20 cellular contexts compared by ENCODE assay signal in genomic region chr1:22741118-22741517, GRCh38. TPM values are rescaled to one million over a fixed set of nuclear protein-coding genes. Genes with fewer than 3 reads are reported as not detected.
"Had no signal": no experiment of that assay in that cellular context is flagged by ENCODE, and none has a peak within 500 bp of the region (broad histone marks: within the 10 kb centered on the region; RNA-seq: fewer than 3 reads in every experiment).

No MANE protein-coding gene starts in this region.

- H3K4me1 ChIP-seq: sigmoid colon had no signal

- H3K4me1 Mint-ChIP-seq: activated CD4-positive, alpha-beta T cell treated with anti-CD3 and anti-CD28 coated beads, Interleukin-2, amount 10 ng/mL, durations not matched to agents 24 days and 14 days had no signal

- H3K27me3 ChIP-seq: ovary had no signal

- H3K36me3 Mint-ChIP-seq: activated naive CD4-positive, alpha-beta T cell treated with anti-CD3 and anti-CD28 coated beads, Interleukin-2, amount 50 U/mL, for 72 hours had no signal

- ATAC-seq: activated naive CD4-positive, alpha-beta T cell treated with anti-CD3 and anti-CD28 coated beads, Interleukin-2, amount 50 U/mL, for 72 hours; activated T-cell treated with anti-CD3 and anti-CD28 coated beads, Interleukin-2, amount 50 U/mL, for 72 hours; foreskin keratinocyte had no signal

- H3K27ac Mint-ChIP-seq: activated CD4-positive, alpha-beta T cell treated with anti-CD3 and anti-CD28 coated beads, Interleukin-2, amount 10 ng/mL, durations not matched to agents 24 days and 14 days; activated naive CD4-positive, alpha-beta T cell treated with anti-CD3 and anti-CD28 coated beads, Interleukin-2, amount 50 U/mL, for 72 hours; activated T-cell treated with anti-CD3 and anti-CD28 coated beads, Interleukin-2, amount 50 U/mL, for 72 hours had no signal

- H3K9me3 Mint-ChIP-seq: activated CD4-positive, alpha-beta T cell treated with anti-CD3 and anti-CD28 coated beads, Interleukin-2, amount 10 ng/mL, durations not matched to agents 24 days and 14 days; activated naive CD4-positive, alpha-beta T cell treated with anti-CD3 and anti-CD28 coated beads, Interleukin-2, amount 50 U/mL, for 72 hours; activated T-cell treated with anti-CD3 and anti-CD28 coated beads, Interleukin-2, amount 50 U/mL, for 72 hours; brain; central memory CD8-positive, alpha-beta T cell; nephron progenitor cell had no signal

- DNase-seq: activated CD4-positive, alpha-beta T cell treated with anti-CD3 and anti-CD28 coated beads, Interleukin-2, amount 10 ng/mL, durations not matched to agents 24 days and 14 days; activated CD4-positive, CD25-positive, alpha-beta regulatory T cell; activated CD8-positive, alpha-beta memory T cell treated with anti-CD3 and anti-CD28 coated beads, Interleukin-2, amount 50 U/mL, for 48 hours; activated gamma-delta T cell; activated T-cell treated with anti-CD3 and anti-CD28 coated beads, Interleukin-2, amount 50 U/mL, for 72 hours; amygdala; cortex of kidney; effector CD8-positive, alpha-beta T cell; foreskin keratinocyte; kidney glomerular epithelial cell; nephron progenitor cell; ovary; sigmoid colon; spleen; stimulated activated CD4-positive, alpha-beta T cell treated with anti-CD3 and anti-CD28 coated beads, Interleukin-1b, Interleukin-23, amount 100 ng/mL, for 48 hours had no signal

- H3K36me3 ChIP-seq: ovary, sigmoid colon, spleen, thoracic aorta had no signal

- H3K27me3 Mint-ChIP-seq: brain had no signal

- H3K4me3 ChIP-seq: ovary, sigmoid colon, spleen, thoracic aorta had no signal

- H3K27ac ChIP-seq: foreskin keratinocyte, ovary, sigmoid colon, spleen, thoracic aorta had no signal

- H3K9me3 ChIP-seq: ovary, sigmoid colon, spleen, thoracic aorta had no signal

- H3K4me3 Mint-ChIP-seq: activated CD4-positive, alpha-beta T cell treated with anti-CD3 and anti-CD28 coated beads, Interleukin-2, amount 10 ng/mL, durations not matched to agents 24 days and 14 days; activated T-cell treated with anti-CD3 and anti-CD28 coated beads, Interleukin-2, amount 50 U/mL, for 72 hours; brain; central memory CD8-positive, alpha-beta T cell; nephron progenitor cell had no signal

RNA-seq across cellular contexts. Expression of gene EPHB2, which starts 30.5 kb away (rescaled TPM):
- total RNA-seq: activated CD4-positive, alpha-beta T cell treated with anti-CD3 and anti-CD28 coated beads, Interleukin-2, amount 10 ng/mL, durations not matched to agents 24 days and 14 days; activated naive CD4-positive, alpha-beta T cell treated with anti-CD3 and anti-CD28 coated beads, Interleukin-2, amount 50 U/mL, for 72 hours; T-helper 2 cell treated with Interferon-gamma antibody and Interleukin-4, amounts not matched to agents 100 ng/mL and 5 ng/mL, for 36 hours had no signal
